Comparison of ENCODE assay signal across 8 cellular contexts in genomic region chrX:46836701-46837542, GRCh38. TPM values are rescaled to one million over a fixed set of nuclear protein-coding genes. Genes with fewer than 3 reads are reported as not detected.
A peak's percentile ranks its signal among the peaks of the same experiment; 100 is the strongest.
DNase-seq lines count a peak whose midpoint lies in the region; ATAC-seq and TF ChIP-seq lines count a peak whose summit lies in the region.

Gene RP2 (plus strand): TSS chrX:46837043. CDS start chrX:46837101, 58 bp downstream.

- H3K4me3 ChIP-seq in GM12865 (ENCODE audit: low read depth, low read length) = peak within 1 kb of the TSS; percentile 59
- peak within 1 kb of the TSS; percentile 89 for H3K4me3 ChIP-seq in SU-DHL-6 (ENCODE audit: insufficient read depth, low read length, poor library complexity, severe bottlenecking)
- peak within 1 kb of the TSS; percentile 50 for H3K4me3 ChIP-seq in ovary
- H3K4me3 ChIP-seq in thymus (ENCODE audit: low read length) = peak within 1 kb of the TSS; percentile 79

- peaks cover 2% of the 10 kb centered on the region for H3K27me3 Mint-ChIP-seq in activated naive CD8-positive, alpha-beta T cell treated with anti-CD3 and anti-CD28 coated beads, Interleukin-2, amount 50 U/mL, for 24 hours

- no peak for TF ChIP-seq EP300 in ovary (IDR thresholded peaks at IDR 0.05)

- peaks cover 26% of the 10 kb centered on the region for H3K4me1 Mint-ChIP-seq in activated naive CD8-positive, alpha-beta T cell treated with anti-CD3 and anti-CD28 coated beads, Interleukin-2, amount 50 U/mL, for 24 hours

- H3K36me3 ChIP-seq in SU-DHL-6 (ENCODE audit: low read length) (no peaks in the 10 kb centered on the region), ovary (no peaks in the 10 kb centered on the region), thymus (ENCODE audit: control insufficient read depth, insufficient read depth) (no peaks in the 10 kb centered on the region)

- H3K9me2 ChIP-seq in SU-DHL-6 (replicated peaks; ENCODE audit: insufficient read depth, low read length) = no peaks in the 10 kb centered on the region

- no peaks in the 10 kb centered on the region for H3K27me3 ChIP-seq in SU-DHL-6 (ENCODE audit: low read length)
- H3K27me3 ChIP-seq in ovary = no peaks in the 10 kb centered on the region
- no peaks in the 10 kb centered on the region for H3K27me3 ChIP-seq in thymus (ENCODE audit: control insufficient read depth, insufficient read depth)

- H3K9me3 ChIP-seq in SU-DHL-6 (ENCODE audit: insufficient read depth, low read length) (no peaks in the 10 kb centered on the region), ovary (no peaks in the 10 kb centered on the region), thymus (ENCODE audit: control insufficient read depth) (no peaks in the 10 kb centered on the region)

- H3K27ac ChIP-seq in SU-DHL-6 (ENCODE audit: low read depth, low read length) = peak within 1 kb of the TSS; percentile 71
- peak within 1 kb of the TSS in 1 of 2 donors; percentile 69 for H3K27ac ChIP-seq in ovary
- H3K27ac ChIP-seq in thymus (ENCODE audit: low read depth) = peak within 1 kb of the TSS; percentile 88

- no peaks in the 10 kb centered on the region for H3K4me1 ChIP-seq in ovary (ENCODE audit: insufficient read depth)
- H3K4me1 ChIP-seq in thymus (ENCODE audit: control insufficient read depth, insufficient read depth, low read length) = no peaks in the 10 kb centered on the region

- peak; percentile 52 for TF ChIP-seq POLR2A in ovary (IDR thresholded peaks at IDR 0.05)

- H3K9me3 Mint-ChIP-seq in activated naive CD8-positive, alpha-beta T cell treated with anti-CD3 and anti-CD28 coated beads, Interleukin-2, amount 50 U/mL, for 24 hours = no peaks in the 10 kb centered on the region

- H3K36me3 Mint-ChIP-seq in activated naive CD8-positive, alpha-beta T cell treated with anti-CD3 and anti-CD28 coated beads, Interleukin-2, amount 50 U/mL, for 24 hours (ENCODE audit: low read depth) = no peaks in the 10 kb centered on the region

- peak within 1 kb of the TSS; percentile 93 for H3K4me3 Mint-ChIP-seq in activated naive CD8-positive, alpha-beta T cell treated with anti-CD3 and anti-CD28 coated beads, Interleukin-2, amount 50 U/mL, for 24 hours

- H3K4me2 ChIP-seq in SU-DHL-6 (ENCODE audit: low read depth, low read length, poor library complexity, severe bottlenecking) = peak within 1 kb of the TSS; percentile 80

- no peaks in the 10 kb centered on the region for H4K20me1 ChIP-seq in SU-DHL-6 (ENCODE audit: low read depth, low read length)

- H2AFZ ChIP-seq in SU-DHL-6 (ENCODE audit: low read depth, low read length, severe bottlenecking) = peak within 1 kb of the TSS; percentile 59

- peak within 1 kb of the TSS; percentile 80 for H3K9ac ChIP-seq in SU-DHL-6 (ENCODE audit: low read length)

- H3K27ac Mint-ChIP-seq in activated naive CD8-positive, alpha-beta T cell treated with anti-CD3 and anti-CD28 coated beads, Interleukin-2, amount 50 U/mL, for 24 hours = peak within 1 kb of the TSS; percentile 84

- DNase-seq in GM12865 (ENCODE audit: low read depth) (peak; percentile 94), NCI-H1105 treated with DMSO at 0.1 percent for 48 hours (lab: John Stamatoyannopoulos, UW) (peak; percentile 92), Right ventricle myocardium superior (peak; percentile 94), ovary (peak; percentile 88 to 92 (median 90))
- DNase-seq in activated naive CD8-positive, alpha-beta T cell treated with anti-CD3 and anti-CD28 coated beads, Interleukin-2, amount 50 U/mL, for 24 hours = peak; percentile 90

- H3K79me2 ChIP-seq in SU-DHL-6 (ENCODE audit: insufficient read depth, low read length) = peaks cover 43% of the 10 kb centered on the region

- intact Hi-C loops in Right ventricle myocardium superior (cut with DNase I) = no loop called here
- intact Hi-C loops in ovary (cut with DNase I) = no loop called here

- no peak for TF ChIP-seq CTCF in GM12865 (IDR thresholded peaks at IDR 0.05; ENCODE audit: insufficient read depth, low read depth, low read length, missing control alignments)
- TF ChIP-seq CTCF in SU-DHL-6 (IDR thresholded peaks at IDR 0.05; ENCODE audit: insufficient read depth, low read length, poor library complexity, severe bottlenecking) = no peak
- peak in 1 of 3 donors; percentile 52 for TF ChIP-seq CTCF in ovary (IDR thresholded peaks at IDR 0.05)

- H3F3A ChIP-seq in SU-DHL-6 (ENCODE audit: insufficient read depth) = peaks cover 4% of the 10 kb centered on the region; the same call in 1 of the 2 replicates

- WGBS in ovary, 3 donors = 34 to 46% (median 41%) methylated on average over 70 to 71 of the region's 71 CpGs
- WGBS in thymus = under 1% methylated on average over 71 of the region's 71 CpGs

- ATAC-seq in HG02678 (IDR thresholded peaks at IDR 0.05; ENCODE audit: unreplicated experiment) (peak; percentile 94), Right ventricle myocardium superior (ENCODE audit: poor library complexity) (peak; percentile 99)
- ATAC-seq in activated naive CD8-positive, alpha-beta T cell treated with anti-CD3 and anti-CD28 coated beads, Interleukin-2, amount 50 U/mL, for 24 hours = peak; percentile 97

RNA-seq across cellular contexts. Expression of gene RP2, which starts in this region (rescaled TPM):
- total RNA-seq in Right ventricle myocardium superior = 2.8 TPM
- total RNA-seq in ovary = 1 to 10 TPM; 5.5 to 9.5 (median 7.0) TPM
- 1 to 10 TPM; 4.8 to 8.4 TPM for polyA plus RNA-seq in ovary
- polyA plus RNA-seq in thymus = 8.5 TPM
